In the genomic region with DNA sequence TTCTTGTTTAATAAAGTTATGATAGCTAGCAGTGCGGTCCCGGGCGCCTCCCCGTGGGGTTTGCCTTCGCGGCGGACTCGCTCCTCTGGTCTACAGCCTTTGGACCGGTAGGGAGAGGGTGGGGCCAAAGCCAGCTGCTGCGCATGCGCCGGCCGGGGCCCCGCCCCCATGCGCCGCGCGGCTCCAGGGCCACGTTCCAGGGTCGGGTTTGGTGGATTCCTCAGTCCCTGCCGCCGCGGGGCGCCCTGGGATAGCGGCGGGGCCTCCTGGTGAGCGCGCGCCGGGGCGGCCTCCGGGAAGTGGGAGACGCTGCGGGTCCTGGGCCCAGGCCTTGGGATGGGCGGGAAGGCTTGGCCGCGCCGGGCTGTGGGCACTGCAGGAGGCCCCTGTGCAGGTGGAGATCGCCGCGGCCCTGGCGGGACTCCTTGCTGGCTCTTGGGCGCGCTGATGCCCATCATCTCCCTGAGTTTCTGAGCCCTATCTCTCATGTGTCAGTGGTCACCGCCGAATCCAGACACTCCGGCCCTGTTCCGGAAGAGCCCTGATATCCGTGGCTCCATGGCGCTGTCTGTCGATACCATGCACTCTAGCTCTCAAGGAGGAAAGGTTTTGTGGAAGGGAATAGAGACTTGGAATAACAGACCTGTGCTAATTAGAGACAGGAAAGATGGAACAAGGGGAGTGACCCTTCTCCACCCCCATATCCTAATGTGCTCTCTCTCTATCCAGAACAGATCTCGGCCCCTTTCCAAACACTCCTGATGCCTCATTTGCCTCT, we compare ENCODE assay signal across 8 cellular contexts. TPM values are rescaled to one million over a fixed set of nuclear protein-coding genes. Genes with fewer than 3 reads are reported as not detected.
DNase-seq lines count a peak whose midpoint lies in the region; ATAC-seq and TF ChIP-seq lines count a peak whose summit lies in the region.

Gene VARS2 (plus strand): TSS at position 163 of the 778 bp plus-strand sequence. CDS start 599 bp downstream, at position 762.

- H3K4me1 ChIP-seq in HEK293 (ENCODE audit: control insufficient read depth, insufficient read depth, low read length) = peaks cover 6% of the 10 kb centered on the region
- peaks cover 5% of the 10 kb centered on the region for H3K4me1 ChIP-seq in ovary (ENCODE audit: insufficient read depth)
- peaks cover 0 to 38% (median 25%) of the 10 kb centered on the region in 4 donors for H3K4me1 ChIP-seq in tibial artery

- 0 to 1% (median 1%) methylated on average over 35 to 52 of the region's 52 CpGs for WGBS in ovary, 3 donors

- peaks cover 30 to 82% of the 10 kb centered on the region in 2 experiments for H3K36me3 ChIP-seq in HEK293 (ENCODE audit: control insufficient read depth in 2 of 2, insufficient read depth in 1 of 2, low read length in 2 of 2)
- H3K36me3 ChIP-seq in ovary = no peaks in the 10 kb centered on the region
- H3K36me3 ChIP-seq in tibial artery = peaks cover 14 to 58% (median 44%) of the 10 kb centered on the region in 3 donors

- POLR2A ChIA-PET in HEK293 (lab: Yijun Ruan, JAX) = interaction anchor here (0.7 to 2.9 kb wide), 17 partner anchors 9 to 343 kb away, joined by 3 to 24 read pairs (median 3); partner anchors contain the start of genes ABCF1, DDR1, FLOT1 and IER3

- no peaks in the 10 kb centered on the region for H3K9me3 Mint-ChIP-seq in activated naive CD4-positive, alpha-beta T cell treated with anti-CD3 and anti-CD28 coated beads, Interleukin-2, amount 50 U/mL, for 24 hours

- H3K9me3 ChIP-seq in HEK293 (ENCODE audit: control insufficient read depth, insufficient read depth, low read depth, low read length) = no peaks in the 10 kb centered on the region
- H3K9me3 ChIP-seq in ovary = no peaks in the 10 kb centered on the region
- H3K9me3 ChIP-seq in tibial artery = no peaks in the 10 kb centered on the region

- H3K4me1 Mint-ChIP-seq in activated naive CD4-positive, alpha-beta T cell treated with anti-CD3 and anti-CD28 coated beads, Interleukin-2, amount 50 U/mL, for 24 hours = peaks cover 44% of the 10 kb centered on the region

- peak within 1 kb of the TSS; percentile 97 for H3K27ac Mint-ChIP-seq in activated naive CD4-positive, alpha-beta T cell treated with anti-CD3 and anti-CD28 coated beads, Interleukin-2, amount 50 U/mL, for 24 hours

- CTCF ChIA-PET in HEK293 (lab: Yijun Ruan, JAX) = interaction anchor here (0.6 to 9.9 kb wide), 36 partner anchors 8 to 453 kb away, joined by 3 to 206 read pairs (median 5); partner anchors contain the start of gene MUCL3

- H3K27ac ChIP-seq in HEK293 (ENCODE audit: extremely low read depth, low read depth, low read length) (peak within 1 kb of the TSS; percentile 85), ovary (peak within 1 kb of the TSS; percentile 74 to 95), tibial artery (peak within 1 kb of the TSS; percentile 85 to 87)

- TF ChIP-seq POLR2A in ovary (IDR thresholded peaks at IDR 0.05) = peak; percentile 89

- no peak for TF ChIP-seq EP300 in ovary (IDR thresholded peaks at IDR 0.05)

- intact Hi-C loops in ovary (cut with DNase I) (no loop called here), tibial artery (cut with DNase I; ENCODE audit: low total_unique reads) (loop anchor here (2.0 kb wide), 1 partner anchor 173 kb away; no protein-coding TSS in a partner anchor)

- peaks cover 22% of the 10 kb centered on the region for H3K36me3 Mint-ChIP-seq in activated naive CD4-positive, alpha-beta T cell treated with anti-CD3 and anti-CD28 coated beads, Interleukin-2, amount 50 U/mL, for 24 hours

- peak; percentile 70 for TF ChIP-seq CTCF in HEK293 (tag by site-specific recombination; IDR thresholded peaks at IDR 0.05)
- peak in 2 of 3 donors; percentile 42 to 63 for TF ChIP-seq CTCF in ovary (IDR thresholded peaks at IDR 0.05)
- peak; percentile 33 to 43 for TF ChIP-seq CTCF in tibial artery (IDR thresholded peaks at IDR 0.05)

- no peaks in the 10 kb centered on the region for H3K27me3 Mint-ChIP-seq in activated naive CD4-positive, alpha-beta T cell treated with anti-CD3 and anti-CD28 coated beads, Interleukin-2, amount 50 U/mL, for 24 hours

- H3K4me3 ChIP-seq in GM08714 (ENCODE audit: low read length) (peak within 1 kb of the TSS; percentile 68), HEK293 (ENCODE audit: low read depth, low read length) (peak within 1 kb of the TSS; percentile 45), ovary (peak within 1 kb of the TSS; percentile 60), tibial artery (peak within 1 kb of the TSS; percentile 53 to 63)

- H3K4me3 Mint-ChIP-seq in activated naive CD4-positive, alpha-beta T cell treated with anti-CD3 and anti-CD28 coated beads, Interleukin-2, amount 50 U/mL, for 24 hours = peak within 1 kb of the TSS; percentile 88

- DNase-seq in NAMALWA (ENCODE audit: low spot score) (peak; percentile 88), glomerular visceral epithelial cell (ENCODE audit: extremely low spot score) (peak; percentile 95), ovary (peak; percentile 92 to 98 (median 94)), tibial artery (peak; percentile 90 to 97)

- H3K27me3 ChIP-seq in ovary = no peaks in the 10 kb centered on the region
- no peaks in the 10 kb centered on the region for H3K27me3 ChIP-seq in tibial artery

- ATAC-seq in SK-N-SH treated with all-trans-retinoic acid at 6 μM for 48 hours = peak; percentile 93

TF ChIP-seq in HEK293, 187 proteins besides CTCF, POLR2A, EP300 and RAD21 (continues in another document):
- TF ChIP-seq ZNF560 (tag by site-specific recombination; IDR thresholded peaks at IDR 0.05; ENCODE audit: borderline replicate concordance) = no peak
- TF ChIP-seq ZNF121 (tag by site-specific recombination; IDR thresholded peaks at IDR 0.05) = no peak; the same call in 1 of the 2 replicates
- no peak for TF ChIP-seq ZNF707 (tag by site-specific recombination; IDR thresholded peaks at IDR 0.05)
- TF ChIP-seq ZNF239 (tag by site-specific recombination; IDR thresholded peaks at IDR 0.05) = no peak
- peak; percentile 65; the same call in 1 of the 2 replicates for TF ChIP-seq OVOL3 (tag by site-specific recombination; IDR thresholded peaks at IDR 0.05)
- no peak for TF ChIP-seq PRDM1 (tag by site-specific recombination; IDR thresholded peaks at IDR 0.05)
- no peak for TF ChIP-seq ZNF514 (tag by site-specific recombination; IDR thresholded peaks at IDR 0.05)
- TF ChIP-seq ZNF274 (IDR thresholded peaks at IDR 0.05; ENCODE audit: low read length) = no peak
- TF ChIP-seq ZNF274 (tag by site-specific recombination; IDR thresholded peaks at IDR 0.05; ENCODE audit: borderline replicate concordance) = no peak
- no peak for TF ChIP-seq ZNF266 (tag by site-specific recombination; IDR thresholded peaks at IDR 0.05; ENCODE audit: low read depth)
- TF ChIP-seq KLF7 (tag by site-specific recombination; IDR thresholded peaks at IDR 0.05; ENCODE audit: borderline replicate concordance) = no peak

TF ChIP-seq in SK-N-SH treated with all-trans-retinoic acid at 6 μM for 48 hours, 23 proteins besides CTCF, POLR2A, EP300 and RAD21:
- TF ChIP-seq PPARA (CRISPR knock-in tag; IDR thresholded peaks at IDR 0.05; ENCODE audit: borderline replicate concordance) (no peak), ZFP3 (CRISPR knock-in tag; IDR thresholded peaks at IDR 0.05) (0 out of 2 replicates have a peak, but pooled peaks have one; percentile 17), ESRRG (CRISPR knock-in tag; IDR thresholded peaks at IDR 0.05) (0 out of 2 replicates have a peak, but pooled peaks have one; percentile 55)
- TF ChIP-seq, protein P1, sequence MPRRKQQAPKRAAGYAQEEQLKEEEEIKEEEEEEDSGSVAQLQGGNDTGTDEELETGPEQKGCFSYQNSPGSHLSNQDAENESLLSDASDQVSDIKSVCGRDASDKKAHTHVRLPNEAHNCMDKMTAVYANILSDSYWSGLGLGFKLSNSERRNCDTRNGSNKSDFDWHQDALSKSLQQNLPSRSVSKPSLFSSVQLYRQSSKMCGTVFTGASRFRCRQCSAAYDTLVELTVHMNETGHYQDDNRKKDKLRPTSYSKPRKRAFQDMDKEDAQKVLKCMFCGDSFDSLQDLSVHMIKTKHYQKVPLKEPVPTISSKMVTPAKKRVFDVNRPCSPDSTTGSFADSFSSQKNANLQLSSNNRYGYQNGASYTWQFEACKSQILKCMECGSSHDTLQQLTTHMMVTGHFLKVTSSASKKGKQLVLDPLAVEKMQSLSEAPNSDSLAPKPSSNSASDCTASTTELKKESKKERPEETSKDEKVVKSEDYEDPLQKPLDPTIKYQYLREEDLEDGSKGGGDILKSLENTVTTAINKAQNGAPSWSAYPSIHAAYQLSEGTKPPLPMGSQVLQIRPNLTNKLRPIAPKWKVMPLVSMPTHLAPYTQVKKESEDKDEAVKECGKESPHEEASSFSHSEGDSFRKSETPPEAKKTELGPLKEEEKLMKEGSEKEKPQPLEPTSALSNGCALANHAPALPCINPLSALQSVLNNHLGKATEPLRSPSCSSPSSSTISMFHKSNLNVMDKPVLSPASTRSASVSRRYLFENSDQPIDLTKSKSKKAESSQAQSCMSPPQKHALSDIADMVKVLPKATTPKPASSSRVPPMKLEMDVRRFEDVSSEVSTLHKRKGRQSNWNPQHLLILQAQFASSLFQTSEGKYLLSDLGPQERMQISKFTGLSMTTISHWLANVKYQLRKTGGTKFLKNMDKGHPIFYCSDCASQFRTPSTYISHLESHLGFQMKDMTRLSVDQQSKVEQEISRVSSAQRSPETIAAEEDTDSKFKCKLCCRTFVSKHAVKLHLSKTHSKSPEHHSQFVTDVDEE (CRISPR knock-in tag; IDR thresholded peaks at IDR 0.05) = peak; percentile 55; the same call in 1 of the 2 replicates
TF ChIP-seq in SK-N-SH treated with all-trans-retinoic acid at 6 μM for 48 hours: peak in this region for 3.

RNA-seq across cellular contexts. Expression of gene VARS2, which starts in this region (rescaled TPM):
- 10 to 100 TPM in 6 of 7 donors, 1 to 10 TPM in 1; 6.7 to 32.3 (median 19.8) TPM for total RNA-seq in ovary
- 10 to 100 TPM; 17.0 to 23.4 TPM for polyA plus RNA-seq in ovary

Comparison
In these comparisons a context has a peak if more than half of its experiments do, and no peak if none do; other contexts are left out.
1. Peak in every context shown above with its lines: DNase-seq, ATAC-seq, H3K4me3 ChIP-seq and H3K27ac ChIP-seq.